ENCODE assay signal across 8 cellular contexts in genomic region chr12:113862570-113863454, GRCh38.
DNase-seq lines count a peak whose midpoint lies in the region; ATAC-seq and TF ChIP-seq lines count a peak whose summit lies in the region.

No MANE protein-coding gene starts in this region.

- H3K4me1 ChIP-seq in adipocyte (ENCODE audit: control insufficient read depth, insufficient read depth, low read length), result peaks cover 28% of the 10 kb centered on the region
- no peaks in the 10 kb centered on the region for H3K4me1 ChIP-seq in naive thymus-derived CD4-positive, alpha-beta T cell (ENCODE audit: control insufficient read depth in 2 of 2, insufficient read depth in 2 of 2, low read length in 2 of 2)
- H3K4me1 ChIP-seq in gastroesophageal sphincter, result peaks cover 0 to 4% (median 0%) of the 10 kb centered on the region in 3 donors
- H3K4me1 ChIP-seq in colonic mucosa, result no peaks in the 10 kb centered on the region
- no peaks in the 10 kb centered on the region for H3K4me1 ChIP-seq in upper lobe of right lung

- H3K9me3 Mint-ChIP-seq in naive thymus-derived CD4-positive, alpha-beta T cell, result no peaks in the 10 kb centered on the region

- H3K4me3 Mint-ChIP-seq in naive thymus-derived CD4-positive, alpha-beta T cell, result no peak overlapping the region

- no peaks in the 10 kb centered on the region for H3K27me3 Mint-ChIP-seq in naive thymus-derived CD4-positive, alpha-beta T cell

- H3K4me1 Mint-ChIP-seq in naive thymus-derived CD4-positive, alpha-beta T cell, result peaks cover 0 to 19% (median 10%) of the 10 kb centered on the region in 7 donors

- H3K9ac ChIP-seq in adipocyte (ENCODE audit: low read length), result no peak overlapping the region
- no peak overlapping the region for H3K9ac ChIP-seq in colonic mucosa (ENCODE audit: low read depth in 2 of 2, low read length in 2 of 2)

- DNase-seq in GM04503 (ENCODE audit: low read depth) (peak; percentile 26), NB4 (ENCODE audit: low read depth) (peak; percentile 99), adipocyte (ENCODE audit: low read depth) (peak; percentile 73), omental fat pad (ENCODE audit: low spot score) (no peak), colonic mucosa (no peak), upper lobe of right lung (no peak)
- DNase-seq in naive thymus-derived CD4-positive, alpha-beta T cell, result no peak

- intact Hi-C loops in naive thymus-derived CD4-positive, alpha-beta T cell (cut with micrococcal nuclease), result no loop called here
- intact Hi-C loops in colonic mucosa (cut with DNase I) (no loop called here), upper lobe of right lung (cut with DNase I) (no loop called here)

- H3K9me3 ChIP-seq in adipocyte (ENCODE audit: control insufficient read depth, low read length) (no peaks in the 10 kb centered on the region), gastroesophageal sphincter (no peaks in the 10 kb centered on the region), colonic mucosa (no peaks in the 10 kb centered on the region), upper lobe of right lung (no peaks in the 10 kb centered on the region)
- no peaks in the 10 kb centered on the region for H3K9me3 ChIP-seq in naive thymus-derived CD4-positive, alpha-beta T cell (ENCODE audit: control insufficient read depth in 2 of 3, low read length in 3 of 3)

- ATAC-seq in naive thymus-derived CD4-positive, alpha-beta T cell, result peak; percentile 24
- ATAC-seq in omental fat pad (ENCODE audit: low FRiP score) (no peak), gastroesophageal sphincter (no peak), upper lobe of right lung (no peak)

- no peak for TF ChIP-seq EP300 in gastroesophageal sphincter (IDR thresholded peaks at IDR 0.05)

- H3K4me3 ChIP-seq in NB4 (ENCODE audit: low read depth, low read length) (peak overlapping the region; percentile 39), adipocyte (ENCODE audit: low read length) (no peak overlapping the region), gastroesophageal sphincter (no peak overlapping the region), colonic mucosa (no peak overlapping the region), upper lobe of right lung (no peak overlapping the region)
- no peak overlapping the region for H3K4me3 ChIP-seq in naive thymus-derived CD4-positive, alpha-beta T cell (ENCODE audit: low read length)

- no peak for TF ChIP-seq POLR2A in NB4 (IDR thresholded peaks at IDR 0.05; ENCODE audit: extremely low read depth, insufficient read length)
- TF ChIP-seq POLR2A in gastroesophageal sphincter (IDR thresholded peaks at IDR 0.05), result no peak

- POLR2A ChIA-PET in naive thymus-derived CD4-positive, alpha-beta T cell (lab: Charles Lee), result interaction anchor here (0.6 to 1.1 kb wide), 2 partner anchors 16 to 238 kb away, joined by 3 read pairs; no protein-coding TSS in a partner anchor

- CTCF ChIA-PET in naive thymus-derived CD4-positive, alpha-beta T cell (lab: Charles Lee), result interaction anchor here (0.7 kb wide), 1 partner anchor 118 kb away, joined by 3 read pairs; no protein-coding TSS in a partner anchor

- no peak overlapping the region for H3K27ac Mint-ChIP-seq in naive thymus-derived CD4-positive, alpha-beta T cell

- H3K36me3 ChIP-seq in adipocyte (ENCODE audit: control insufficient read depth, insufficient read depth, low read length, severe bottlenecking) (peaks cover 9% of the 10 kb centered on the region), gastroesophageal sphincter (peaks cover 0 to 55% of the 10 kb centered on the region in 2 donors), colonic mucosa (no peaks in the 10 kb centered on the region), upper lobe of right lung (peaks cover 8% of the 10 kb centered on the region)
- H3K36me3 ChIP-seq in naive thymus-derived CD4-positive, alpha-beta T cell (ENCODE audit: control insufficient read depth in 2 of 3, insufficient read depth in 3 of 3, low read length in 3 of 3), result peaks cover 0 to 57% (median 6%) of the 10 kb centered on the region in 3 experiments

- peaks cover 9 to 41% (median 15%) of the 10 kb centered on the region in 5 donors for H3K36me3 Mint-ChIP-seq in naive thymus-derived CD4-positive, alpha-beta T cell

- TF ChIP-seq CTCF in NB4 (IDR thresholded peaks at IDR 0.05; ENCODE audit: low read depth, low read length), result no peak
- no peak for TF ChIP-seq CTCF in omental fat pad (IDR thresholded peaks at IDR 0.05)
- no peak for TF ChIP-seq CTCF in gastroesophageal sphincter (IDR thresholded peaks at IDR 0.05)
- no peak for TF ChIP-seq CTCF in colonic mucosa (IDR thresholded peaks at IDR 0.05)
- TF ChIP-seq CTCF in upper lobe of right lung (IDR thresholded peaks at IDR 0.05), result no peak

- 46 to 82% methylated on average over 4 to 6 of the region's 18 CpGs for WGBS in gastroesophageal sphincter (ENCODE audit: low coverage in 1 of 2), 2 donors

- H3K27ac ChIP-seq in naive thymus-derived CD4-positive, alpha-beta T cell (ENCODE audit: low read depth, low read length), result no peak overlapping the region
- H3K27ac ChIP-seq in gastroesophageal sphincter, result no peak overlapping the region
- H3K27ac ChIP-seq in colonic mucosa, result no peak overlapping the region
- no peak overlapping the region for H3K27ac ChIP-seq in upper lobe of right lung

- H3K27me3 ChIP-seq in adipocyte (replicated peaks; ENCODE audit: control insufficient read depth, insufficient read depth, low read length), result no peaks in the 10 kb centered on the region
- no peaks in the 10 kb centered on the region for H3K27me3 ChIP-seq in naive thymus-derived CD4-positive, alpha-beta T cell (ENCODE audit: control insufficient read depth in 2 of 2, insufficient read depth in 2 of 2, low read length in 2 of 2)
- H3K27me3 ChIP-seq in gastroesophageal sphincter, result no peaks in the 10 kb centered on the region
- no peaks in the 10 kb centered on the region for H3K27me3 ChIP-seq in colonic mucosa
- no peaks in the 10 kb centered on the region for H3K27me3 ChIP-seq in upper lobe of right lung

Comparison
In these comparisons a context has a peak if more than half of its experiments do, and no peak if none do; other contexts are left out.
1. DNase-seq: peak in GM04503 (single experiment), NB4 (single experiment) and adipocyte (single experiment); none in naive thymus-derived CD4-positive, alpha-beta T cell (0 of 9), omental fat pad (single experiment), colonic mucosa (single experiment) and upper lobe of right lung (single experiment).